Comparison of ENCODE assay signal across 26 cellular contexts in genomic region chr4:8319061-8319460, GRCh38. TPM values are rescaled to one million over a fixed set of nuclear protein-coding genes. Genes with fewer than 3 reads are reported as not detected.
DNase-seq lines count a peak whose midpoint lies in the region; TF ChIP-seq lines count a peak whose summit lies in the region.
"Had no signal": no experiment of that assay in that cellular context is flagged by ENCODE, and none has a peak within 500 bp of the region (broad histone marks: within the 10 kb centered on the region; RNA-seq: fewer than 3 reads in every experiment).

No MANE protein-coding gene starts in this region.

- intact Hi-C loops in stomach (cut with DNase I; ENCODE audit: low total_unique reads), result no loop called here

- no peaks in the 10 kb centered on the region for H3K36me3 Mint-ChIP-seq in nephron progenitor cell (ENCODE audit: low read depth)
- H3K36me3 Mint-ChIP-seq: brain; CD8-positive, alpha-beta memory T cell had no signal

- TF ChIP-seq EP300 in stomach (IDR thresholded peaks at IDR 0.05), result no peak

- H3K27ac ChIP-seq in neutrophil (peak overlapping the region; percentile 72), stomach (peak overlapping the region in 1 of 5 donors; percentile 80), substantia nigra (ENCODE audit: low read depth, low read length, poor library complexity, severe bottlenecking) (no peak overlapping the region)
- H3K27ac ChIP-seq: HL-60, tibial nerve had no signal

- H3K9me3 Mint-ChIP-seq in nephron progenitor cell, result peaks cover 5% of the 10 kb centered on the region
- H3K9me3 Mint-ChIP-seq: CD8-positive, alpha-beta memory T cell; effector memory CD8-positive, alpha-beta T cell; stimulated activated naive CD8-positive, alpha-beta T cell treated with anti-CD3 and anti-CD28 coated beads, Interleukin-15, Interleukin-2, amounts not matched to agents 100 ng/mL and 50 ng/mL, for 24 hours had no signal

- H3K4me3 ChIP-seq in neutrophil (ENCODE audit: low read depth in 1 of 2, low read length in 1 of 2), result no peak overlapping the region
- no peak overlapping the region for H3K4me3 ChIP-seq in stomach
- H3K4me3 ChIP-seq: adrenal gland, tibial nerve had no signal

- H3K4me1 ChIP-seq in neutrophil (ENCODE audit: control insufficient read depth in 1 of 2, insufficient read depth in 1 of 2, low read depth in 1 of 2, low read length in 1 of 2) (peaks cover 91 to 97% of the 10 kb centered on the region in 2 experiments), stomach (peaks cover 14 to 39% (median 29%) of the 10 kb centered on the region in 4 donors)

- TF ChIP-seq CTCF in neutrophil (IDR thresholded peaks at IDR 0.05), result no peak
- TF ChIP-seq CTCF in stomach (IDR thresholded peaks at IDR 0.05), result no peak
- TF ChIP-seq CTCF in nephron progenitor cell (IDR thresholded peaks at IDR 0.05), result no peak

- peaks cover 24% of the 10 kb centered on the region for H3K4me1 Mint-ChIP-seq in nephron progenitor cell
- H3K4me1 Mint-ChIP-seq: CD8-positive, alpha-beta memory T cell had no signal

- H3K27ac Mint-ChIP-seq in nephron progenitor cell, result no peak overlapping the region
- H3K27ac Mint-ChIP-seq: effector memory CD8-positive, alpha-beta T cell; stimulated activated naive CD8-positive, alpha-beta T cell treated with anti-CD3 and anti-CD28 coated beads, Interleukin-15, Interleukin-2, amounts not matched to agents 100 ng/mL and 50 ng/mL, for 24 hours; WTC11 had no signal

- H3K4me3 Mint-ChIP-seq in nephron progenitor cell, result no peak overlapping the region
- H3K4me3 Mint-ChIP-seq: brain; CD8-positive, alpha-beta memory T cell; effector memory CD8-positive, alpha-beta T cell; stimulated activated naive CD8-positive, alpha-beta T cell treated with anti-CD3 and anti-CD28 coated beads, Interleukin-15, Interleukin-2, amounts not matched to agents 100 ng/mL and 50 ng/mL, for 24 hours; WTC11 had no signal

- H3K27me3 Mint-ChIP-seq in nephron progenitor cell (ENCODE audit: low read depth, poor library complexity), result peaks cover 9% of the 10 kb centered on the region
- H3K27me3 Mint-ChIP-seq: stimulated activated naive CD8-positive, alpha-beta T cell treated with anti-CD3 and anti-CD28 coated beads, Interleukin-15, Interleukin-2, amounts not matched to agents 100 ng/mL and 50 ng/mL, for 24 hours had no signal

- WGBS in stomach, 5 donors, result 87 to 95% (median 90%) methylated on average over 6 of the region's 6 CpGs

- H3K9me3 ChIP-seq in neutrophil (no peaks in the 10 kb centered on the region), stomach (peaks cover 0 to 7% (median 0%) of the 10 kb centered on the region in 4 donors)
- H3K9me3 ChIP-seq: adrenal gland had no signal

- H3K27me3 ChIP-seq in neutrophil, result no peaks in the 10 kb centered on the region
- no peaks in the 10 kb centered on the region for H3K27me3 ChIP-seq in stomach
- H3K27me3 ChIP-seq: adrenal gland, tibial nerve had no signal

- H3K36me3 ChIP-seq in neutrophil, result no peaks in the 10 kb centered on the region
- H3K36me3 ChIP-seq in stomach, result no peaks in the 10 kb centered on the region
- H3K36me3 ChIP-seq: adrenal gland, tibial nerve had no signal

- no peak for TF ChIP-seq POLR2A in stomach (IDR thresholded peaks at IDR 0.05)

- peak; percentile 33 for DNase-seq in activated CD8-positive, alpha-beta memory T cell treated with anti-CD3 and anti-CD28 coated beads for 24 hours
- DNase-seq in activated CD8-positive, alpha-beta memory T cell treated with anti-CD3 and anti-CD28 coated beads, Interleukin-2, amount 50 U/mL, for 4 hours, result no peak
- DNase-seq in ecto neural progenitor cell (ENCODE audit: low spot score), result peak; percentile 39
- peak; percentile 11 for DNase-seq in stomach
- no peak for DNase-seq in nephron progenitor cell
- DNase-seq in substantia nigra (lab: John Stamatoyannopoulos, UW), result no peak
- no peak for DNase-seq in NCI-H345 (lab: John Stamatoyannopoulos, UW)
- DNase-seq: activated CD4-positive, alpha-beta T cell treated with anti-CD3 and anti-CD28 coated beads, Interleukin-2, amount 50 U/mL, for 48 hours; activated naive CD4-positive, alpha-beta T cell treated with Interleukin-2 at 50 U/mL for 16 hours; activated T-cell treated with anti-CD3 and anti-CD28 coated beads, Interleukin-2, amount 50 U/mL, for 1 hour; CD8-positive, alpha-beta memory T cell; effector memory CD8-positive, alpha-beta T cell; HCEC 1CT; NCI-H1048; NCI-H1694 treated with DMSO at 0.1 percent for 48 hours; retina; T-helper 9 cell had no signal

RNA-seq across cellular contexts. Expression of gene HTRA3, which starts 49.5 kb away (rescaled TPM):
- 10 to 100 TPM; 15.6 to 26.8 (median 24.6) TPM for total RNA-seq in stomach
- polyA plus RNA-seq in stomach, result 1 to 10 TPM; 6.6 to 9.9 (median 7.9) TPM
- total RNA-seq: CD8-positive, alpha-beta memory T cell; HepG2 had no signal
- polyA plus RNA-seq: CD8-positive, alpha-beta memory T cell; mammary epithelial cell had no signal

Comparison
In these comparisons a context has a peak if more than half of its experiments do, and no peak if none do; other contexts are left out.
1. DNase-seq: peak in activated CD8-positive, alpha-beta memory T cell treated with anti-CD3 and anti-CD28 coated beads for 24 hours (single experiment), ecto neural progenitor cell (single experiment) and stomach (single experiment); none in activated CD8-positive, alpha-beta memory T cell treated with anti-CD3 and anti-CD28 coated beads, Interleukin-2, amount 50 U/mL, for 4 hours (single experiment), nephron progenitor cell (single experiment), substantia nigra (0 of 49) and NCI-H345 (single experiment).